ENCODE assay signal across 13 cellular contexts in genomic region chr11:86952933-86953637, GRCh38. TPM values are rescaled to one million over a fixed set of nuclear protein-coding genes. Genes with fewer than 3 reads are reported as not detected.
A peak's percentile ranks its signal among the peaks of the same experiment; 100 is the strongest.
DNase-seq lines count a peak whose midpoint lies in the region; ATAC-seq and TF ChIP-seq lines count a peak whose summit lies in the region.
"Had no signal": no experiment of that assay in that cellular context is flagged by ENCODE, and none has a peak within 500 bp of the region (broad histone marks: within the 10 kb centered on the region; RNA-seq: fewer than 3 reads in every experiment).

No MANE protein-coding gene starts in this region.

- H3K4me3 ChIP-seq in H7 (ENCODE audit: insufficient read depth, low read depth, low read length) (no peak overlapping the region; the same call in 1 of the 2 replicates), ascending aorta (peak overlapping the region; percentile 99 to 100), left lung (peak overlapping the region; percentile 6 to 58), skin epidermis (peak overlapping the region in 6 of 7 experiments; percentile 49 to 75 (median 64))

- H3K9me3 ChIP-seq in ascending aorta, result no peaks in the 10 kb centered on the region
- no peaks in the 10 kb centered on the region for H3K9me3 ChIP-seq in left lung

- H3K27ac ChIP-seq in ascending aorta (peak overlapping the region; percentile 93 to 94), left lung (peak overlapping the region; percentile 50 to 83), skin epidermis (peak overlapping the region in 3 of 21 experiments; percentile 7 to 13 (median 8))
- H3K27ac ChIP-seq: RWPE1 had no signal

- H3K36me3 ChIP-seq in H7 (replicated peaks; ENCODE audit: control insufficient read depth, insufficient read depth, low read length) (peaks cover 10% of the 10 kb centered on the region), ascending aorta (peaks cover 6 to 16% of the 10 kb centered on the region in 2 donors), left lung (peaks cover 0 to 5% of the 10 kb centered on the region in 2 donors)

- no peak for ATAC-seq in left lung
- ATAC-seq in GM18867 (IDR thresholded peaks at IDR 0.05; ENCODE audit: unreplicated experiment), result no peak

- H3K27me3 ChIP-seq in H7 (ENCODE audit: control insufficient read depth, insufficient read depth, low read length) (peaks cover 11% of the 10 kb centered on the region), ascending aorta (no peaks in the 10 kb centered on the region), left lung (peaks cover 0 to 31% of the 10 kb centered on the region in 2 donors)

- DNase-seq in H7 (peak; percentile 40), ascending aorta (ENCODE audit: low spot score in 2 of 2) (no peak), left lung (no peak), SW480 (ENCODE audit: low spot score) (no peak), NCI-H1092 (lab: John Stamatoyannopoulos, UW) (no peak), GM10266 (ENCODE audit: extremely low spot score) (no peak)
- DNase-seq: activated CD4-positive, alpha-beta T cell treated with anti-CD3 and anti-CD28 coated beads, Interleukin-2, amount 50 U/mL, for 1 hour; DND-41; NCI-H2081 treated with DMSO at 0.1 percent for 48 hours; posterior cingulate gyrus had no signal

- intact Hi-C loops in ascending aorta (cut with DNase I), result no loop called here
- intact Hi-C loops in left lung (cut with DNase I), result no loop called here

- H3K4me1 ChIP-seq in ascending aorta (peaks cover 7 to 35% of the 10 kb centered on the region in 2 donors), left lung (peaks cover 2 to 22% of the 10 kb centered on the region in 2 donors)

- TF ChIP-seq CTCF in ascending aorta (IDR thresholded peaks at IDR 0.05), result no peak
- no peak for TF ChIP-seq CTCF in left lung (IDR thresholded peaks at IDR 0.05)
- TF ChIP-seq CTCF in GM10266 (IDR thresholded peaks at IDR 0.05; ENCODE audit: control insufficient read depth, insufficient read depth, low read depth, missing control alignments), result no peak

RNA-seq across cellular contexts. Expression of gene FZD4, which starts 2.1 kb away (rescaled TPM):
- total RNA-seq in H7 (2014; rRNA removed; shearing (Covaris generic)), result 4.1 and 4.3 TPM in 2 replicates
- total RNA-seq in ascending aorta (124 TPM), left lung (10 to 100 TPM; 23.5 to 25.1 TPM)
